16 cellular contexts compared by ENCODE assay signal in genomic region chr11:66717925-66718319, GRCh38. TPM values are rescaled to one million over a fixed set of nuclear protein-coding genes. Genes with fewer than 3 reads are reported as not detected.
DNase-seq lines count a peak whose midpoint lies in the region; ATAC-seq and TF ChIP-seq lines count a peak whose summit lies in the region.
"Had no signal": no experiment of that assay in that cellular context is flagged by ENCODE, and none has a peak within 500 bp of the region (broad histone marks: within the 10 kb centered on the region; RNA-seq: fewer than 3 reads in every experiment).

No MANE protein-coding gene starts in this region.

- H3K27me3 Mint-ChIP-seq in Calu3 (ENCODE audit: unreplicated experiment) = no peaks in the 10 kb centered on the region

- no peaks in the 10 kb centered on the region for H3K9me3 Mint-ChIP-seq in Calu3 (ENCODE audit: low read depth, unreplicated experiment)
- H3K9me3 Mint-ChIP-seq: activated T-helper 2 cell treated with anti-CD3 and anti-CD28 coated beads, Interferon-gamma antibody, Interleukin-2, Interleukin-4, amounts not matched to agents 10 μg/mL and 5 μg/mL and 100 μg/mL, durations not matched to agents 14 hours and 24 hours and 36 hours had no signal

- no peak for TF ChIP-seq RAD21 in SK-N-SH (IDR thresholded peaks at IDR 0.05; ENCODE audit: low read length)

- H2AFZ ChIP-seq in trophoblast cell (ENCODE audit: insufficient read depth, low read length, poor library complexity) (no peak overlapping the region), SK-N-SH (ENCODE audit: low read depth) (no peak overlapping the region)

- CTCF ChIA-PET in Calu3 (lab: Charles Lee) (interaction anchor here (1.0 kb wide), 1 partner anchor 11 kb away, joined by 3 read pairs; the partner anchor contains the start of gene SPTBN2), SK-N-SH (lab: Yijun Ruan, JAX) (no interaction called here)

- DNase-seq in Calu3 (no peak), body of pancreas (peak; percentile 20 to 51 (median 40)), left colon (no peak), trophoblast cell (no peak), NCI-H2081 (lab: John Stamatoyannopoulos, UW) (no peak), DMS53 (lab: John Stamatoyannopoulos, UW) (no peak), SK-N-SH (no peak)
- DNase-seq: DMS 273 treated with DMSO at 0.1 percent for 48 hours; effector CD4-positive, alpha-beta T cell; NCI-H1436 treated with DMSO at 0.1 percent for 48 hours; NCI-H2227 treated with DMSO at 0.1 percent for 48 hours; stimulated activated CD4-positive, alpha-beta T cell treated with anti-CD3 and anti-CD28 coated beads, Interleukin-4, amount 100 ng/mL, for 4 hours had no signal

- peak overlapping the region; percentile 89 for H3K27ac Mint-ChIP-seq in Calu3 (ENCODE audit: unreplicated experiment)
- H3K27ac Mint-ChIP-seq: activated T-helper 2 cell treated with anti-CD3 and anti-CD28 coated beads, Interferon-gamma antibody, Interleukin-2, Interleukin-4, amounts not matched to agents 10 μg/mL and 5 μg/mL and 100 μg/mL, durations not matched to agents 14 hours and 24 hours and 36 hours had no signal

- no peak for TF ChIP-seq CTCF in Calu3 (IDR thresholded peaks at IDR 0.05; ENCODE audit: unreplicated experiment)
- TF ChIP-seq CTCF in body of pancreas (IDR thresholded peaks at IDR 0.05) = no peak
- no peak for TF ChIP-seq CTCF in SK-N-SH (IDR thresholded peaks at IDR 0.05)

- peaks cover 52% of the 10 kb centered on the region for H3K4me1 Mint-ChIP-seq in Calu3 (ENCODE audit: low read depth, unreplicated experiment)

- intact Hi-C loops in Calu3 (cut with micrococcal nuclease; ENCODE audit: unreplicated experiment) (no loop called here), body of pancreas (cut with DNase I) (no loop called here), left colon (cut with DNase I, micrococcal nuclease) (no loop called here)

- peaks cover 52% of the 10 kb centered on the region for H3K36me3 Mint-ChIP-seq in Calu3 (ENCODE audit: insufficient read depth, unreplicated experiment)

- H3K27ac ChIP-seq in body of pancreas (peak overlapping the region; percentile 66 to 86 (median 78)), trophoblast cell (ENCODE audit: low read depth, low read length) (no peak overlapping the region), SK-N-SH (ENCODE audit: low read depth in 2 of 2, low read length in 1 of 2) (no peak overlapping the region)
- H3K27ac ChIP-seq: BLaER1 treated with 17β-estradiol and CSF1 and Interleukin-3, amounts not matched to agents 10 nM and 100 nM; neutrophil had no signal

- ATAC-seq in body of pancreas = peak; percentile 2
- ATAC-seq in left colon = peak; percentile 7
- ATAC-seq in GM21786 (IDR thresholded peaks at IDR 0.05; ENCODE audit: unreplicated experiment) = no peak

- no peak for TF ChIP-seq EP300 in SK-N-SH (IDR thresholded peaks at IDR 0.05; ENCODE audit: borderline replicate concordance in 1 of 2, low read depth in 1 of 2, low read length in 1 of 2)

- peaks cover 10% of the 10 kb centered on the region for H3K79me1 ChIP-seq in trophoblast cell (ENCODE audit: low read length)

- H3K9me3 ChIP-seq in body of pancreas = no peaks in the 10 kb centered on the region
- no peaks in the 10 kb centered on the region for H3K9me3 ChIP-seq in trophoblast cell (ENCODE audit: insufficient read depth, low read depth, low read length)
- H3K9me3 ChIP-seq in SK-N-SH = no peaks in the 10 kb centered on the region
- H3K9me3 ChIP-seq: BLaER1 treated with 17β-estradiol and CSF1 and Interleukin-3, amounts not matched to agents 10 nM and 100 nM; neutrophil had no signal

- no peaks in the 10 kb centered on the region for H3F3A ChIP-seq in SK-N-SH (replicated peaks; ENCODE audit: insufficient read depth)

- WGBS in body of pancreas, 2 donors = 34 to 43% methylated on average over 14 of the region's 14 CpGs
- WGBS in trophoblast cell (ENCODE audit: extremely low coverage, insufficient coverage, insufficient read length) = no CpG with 5 or more reads among the region's 14 CpGs
- WGBS in SK-N-SH (ENCODE audit: low lambda C conversion rate) = 92% methylated on average over 14 of the region's 14 CpGs

- peak overlapping the region; percentile 28 for H3K18ac ChIP-seq in trophoblast cell (ENCODE audit: low read length)

- peak overlapping the region; percentile 63 for H4K91ac ChIP-seq in trophoblast cell (ENCODE audit: low read depth, low read length)

- peak overlapping the region; percentile 52 for H3K14ac ChIP-seq in trophoblast cell (ENCODE audit: low read length)

- no peaks in the 10 kb centered on the region for H4K20me1 ChIP-seq in SK-N-SH (ENCODE audit: insufficient read depth)

- H3K4me3 ChIP-seq in body of pancreas (peak overlapping the region; percentile 19 to 34), trophoblast cell (ENCODE audit: low read depth, low read length) (peak overlapping the region; percentile 3), SK-N-SH (ENCODE audit: low read depth in 2 of 2, low read length in 1 of 2) (no peak overlapping the region)
- H3K4me3 ChIP-seq: BLaER1 treated with 17β-estradiol and CSF1 and Interleukin-3, amounts not matched to agents 10 nM and 100 nM had no signal

- H2BK120ac ChIP-seq in trophoblast cell (ENCODE audit: insufficient read depth, low read length, poor library complexity) = peak overlapping the region; percentile 59

- no peak overlapping the region for H2BK5ac ChIP-seq in trophoblast cell (ENCODE audit: low read depth, low read length, poor library complexity)

- H3K9ac ChIP-seq in trophoblast cell (ENCODE audit: low read length) (no peak overlapping the region), SK-N-SH (no peak overlapping the region)
- H3K9ac ChIP-seq: BLaER1 treated with 17β-estradiol and CSF1 and Interleukin-3, amounts not matched to agents 10 nM and 100 nM had no signal

- H3K4me3 Mint-ChIP-seq in Calu3 (ENCODE audit: low read depth, unreplicated experiment) = peak overlapping the region; percentile 89

- H3K4me2 ChIP-seq in trophoblast cell (ENCODE audit: low read length) (peak overlapping the region; percentile 35), SK-N-SH (no peak overlapping the region)
- H3K4me2 ChIP-seq: BLaER1 treated with 17β-estradiol and CSF1 and Interleukin-3, amounts not matched to agents 10 nM and 100 nM had no signal

- TF ChIP-seq POLR2A in body of pancreas (IDR thresholded peaks at IDR 0.05) = no peak

- H4K12ac ChIP-seq in trophoblast cell (ENCODE audit: low read depth, low read length) = no peak overlapping the region

- POLR2A ChIA-PET in SK-N-SH (lab: Yijun Ruan, JAX) = no interaction called here

- H3K36me3 ChIP-seq in body of pancreas (replicated peaks in 1 of 2; ENCODE audit: insufficient read depth in 1 of 2, low read depth in 2 of 2) (peaks cover 0 to 5% of the 10 kb centered on the region in 2 donors), trophoblast cell (ENCODE audit: control insufficient read depth in 1 of 2, insufficient read depth in 2 of 2, low read length in 2 of 2) (peaks cover 6 to 14% of the 10 kb centered on the region in 2 experiments), SK-N-SH (replicated peaks in 1 of 2; ENCODE audit: control insufficient read depth in 1 of 2, insufficient read depth in 2 of 2, low read length in 1 of 2) (peaks cover 0 to 22% of the 10 kb centered on the region in 2 experiments)
- H3K36me3 ChIP-seq: neutrophil had no signal

- H3K4me1 ChIP-seq in body of pancreas (peaks cover 42% of the 10 kb centered on the region), trophoblast cell (ENCODE audit: control insufficient read depth in 1 of 2, insufficient read depth in 2 of 2, low read length in 2 of 2) (peaks cover 21 to 30% of the 10 kb centered on the region in 2 experiments), SK-N-SH (ENCODE audit: control insufficient read depth in 1 of 2, insufficient read depth in 2 of 2, low read depth in 1 of 2, low read length in 1 of 2) (peaks cover 6 to 10% of the 10 kb centered on the region in 2 experiments; a peak in 3 of 4 replicates)

- H3K9me2 ChIP-seq in SK-N-SH = no peaks in the 10 kb centered on the region

- peak overlapping the region; percentile 6 for H2AK5ac ChIP-seq in trophoblast cell (ENCODE audit: low read length)

- no peak overlapping the region for H3K4ac ChIP-seq in trophoblast cell (ENCODE audit: low read depth, low read length)

- H3K79me2 ChIP-seq in trophoblast cell (ENCODE audit: control insufficient read depth, insufficient read depth, low read length, poor library complexity) = no peaks in the 10 kb centered on the region
- H3K79me2 ChIP-seq in SK-N-SH (ENCODE audit: insufficient read depth) = no peaks in the 10 kb centered on the region

- H3K27me3 ChIP-seq in body of pancreas = no peaks in the 10 kb centered on the region
- no peaks in the 10 kb centered on the region for H3K27me3 ChIP-seq in trophoblast cell (ENCODE audit: insufficient read depth, low read length)
- H3K27me3 ChIP-seq in SK-N-SH (ENCODE audit: insufficient read depth) = no peaks in the 10 kb centered on the region
- H3K27me3 ChIP-seq: BLaER1 treated with 17β-estradiol and CSF1 and Interleukin-3, amounts not matched to agents 10 nM and 100 nM had no signal

- peak overlapping the region; percentile 75 for H2BK12ac ChIP-seq in trophoblast cell (ENCODE audit: low read length)

- H4K8ac ChIP-seq in trophoblast cell (ENCODE audit: low read depth, low read length) = no peak overlapping the region

- BruUV-seq in Calu3 (replicated peaks; lab: Mats Ljungman, UMichigan) = no TSS peak

- H3K23ac ChIP-seq in trophoblast cell (ENCODE audit: low read length) = no peak overlapping the region

TF ChIP-seq in SK-N-SH, 30 proteins besides CTCF, POLR2A, EP300 and RAD21 (continues in another document):
- TF ChIP-seq RCOR1 (IDR thresholded peaks at IDR 0.05; ENCODE audit: low read length) (no peak), PBX3 (IDR thresholded peaks at IDR 0.05) (no peak), YY1 (IDR thresholded peaks at IDR 0.05; ENCODE audit: low read depth) (no peak)

RNA-seq across cellular contexts. Expression of gene SPTBN2, which starts 11.1 kb away (rescaled TPM):
- total RNA-seq in Calu3 (2022) (41.3 and 46.3 TPM in 2 replicates), body of pancreas (10 to 100 TPM; 40.0 to 52.1 TPM), left colon (1 to 10 TPM; 3.9 to 7.3 TPM)
- polyA plus RNA-seq in trophoblast cell (2013) = 7.6 and 8.6 TPM in 2 replicates
- 16.2 and 19.7 TPM in 2 replicates for polyA plus RNA-seq in SK-N-SH (2012; rRNA removed)
- 8.6 and 11.2 TPM in 2 replicates for polyA plus RNA-seq in SK-N-SH (2012; cell fraction: cytosol; rRNA removed)
- 76.3 and 105 TPM in 2 replicates for polyA plus RNA-seq in SK-N-SH (2012; cell fraction: nucleus; rRNA removed)

RNA-seq across cellular contexts. Expression of gene RBM4B, which starts 40.2 kb away (rescaled TPM):
- total RNA-seq in Calu3 (2022) = 20.3 and 23.0 TPM in 2 replicates
- total RNA-seq in body of pancreas = 10 to 100 TPM; 13.2 to 22.6 TPM
- total RNA-seq in left colon = 10 to 100 TPM; 14.7 to 17.6 TPM
- 23.6 and 23.8 TPM in 2 replicates for polyA plus RNA-seq in trophoblast cell (2013)
- 31.1 and 43.3 TPM in 2 replicates for polyA plus RNA-seq in SK-N-SH (2012; rRNA removed)
- polyA plus RNA-seq in SK-N-SH (2012; cell fraction: cytosol; rRNA removed) = 26.1 and 30.8 TPM in 2 replicates
- polyA plus RNA-seq in SK-N-SH (2012; cell fraction: nucleus; rRNA removed) = 59.8 and 93.4 TPM in 2 replicates

Comparison
In these comparisons a context has a peak if more than half of its experiments do, and no peak if none do; other contexts are left out.
1. DNase-seq: peak in body of pancreas (4 of 4); none in Calu3 (single experiment), left colon (0 of 2), trophoblast cell (0 of 2), NCI-H2081 (0 of 2), DMS53 (single experiment) and SK-N-SH (single experiment).
2. H3K27ac ChIP-seq: peak in body of pancreas (4 of 4); none in trophoblast cell (single experiment) and SK-N-SH (0 of 2).
3. H3K4me3 ChIP-seq: peak in body of pancreas (2 of 2) and trophoblast cell (single experiment); none in SK-N-SH (0 of 2).